Comparison of ENCODE assay signal across 23 cellular contexts in genomic region chr5:27125856-27126255, GRCh38.
"Had no signal": no experiment of that assay in that cellular context is flagged by ENCODE, and none has a peak within 500 bp of the region (broad histone marks: within the 10 kb centered on the region; RNA-seq: fewer than 3 reads in every experiment).

No MANE protein-coding gene starts in this region.

- H3K27ac ChIP-seq: SK-N-MC, WERI-Rb-1 had no signal

- H3K4me3 ChIP-seq: K562, SK-N-MC had no signal

- DNase-seq: activated CD4-positive, alpha-beta memory T cell treated with anti-CD3 and anti-CD28 coated beads, Interleukin-2, amount 10 ng/mL, durations not matched to agents 7 days and 5 days; activated CD4-positive, alpha-beta T cell treated with anti-CD3 and anti-CD28 coated beads for 36 hours; activated CD4-positive, alpha-beta T cell treated with anti-CD3 and anti-CD28 coated beads, Interleukin-2, amount 50 U/mL, for 1 hour; activated gamma-delta T cell; activated naive CD4-positive, alpha-beta T cell treated with anti-CD3 and anti-CD28 coated beads for 36 hours; activated T-cell treated with anti-CD3 and anti-CD28 coated beads for 4 hours; activated T-cell treated with anti-CD3 and anti-CD28 coated beads, Interleukin-2, amount 50 U/mL, for 48 hours; Karpas-422; NCI-H1105 treated with DMSO at 0.1 percent for 48 hours; NCI-H1436 treated with DMSO at 0.1 percent for 48 hours; NCI-H187; NCI-H2081 treated with DMSO at 0.1 percent for 48 hours; NCI-H446; NCI-H524; PC-3; SIG-M5; T-cell; T-helper 2 cell; T1000; WERI-Rb-1 had no signal

- H3K36me3 ChIP-seq: WERI-Rb-1 had no signal

- ATAC-seq: activated CD4-positive, alpha-beta T cell treated with anti-CD3 and anti-CD28 coated beads for 36 hours; activated T-helper 17 cell treated with anti-CD3 and anti-CD28 coated beads, Interleukin-2, amount 50 U/mL, for 72 hours; K562; PC-3; T-cell had no signal
